1 cellular context compared by ENCODE assay signal in genomic region chr10:75109459-75109778, GRCh38.
TF ChIP-seq lines count a peak whose summit lies in the region.

No MANE protein-coding gene starts in this region.

TF ChIP-seq in HCT116, 20 proteins besides CTCF, POLR2A, EP300 and RAD21 (continued from another document):
- TF ChIP-seq ZBTB33 (IDR thresholded peaks at IDR 0.05; ENCODE audit: extremely low read depth, insufficient replicate concordance, low read length) (no peak), EZH2 (IDR thresholded peaks at IDR 0.05) (no peak), ZNF274 (IDR thresholded peaks at IDR 0.05; ENCODE audit: low read depth, low read length) (no peak), REST (IDR thresholded peaks at IDR 0.05; ENCODE audit: low read depth) (no peak), YY1 (IDR thresholded peaks at IDR 0.05; ENCODE audit: extremely low read depth, insufficient replicate concordance, low read depth, low read length) (no peak), EGR1 (IDR thresholded peaks at IDR 0.05; ENCODE audit: low read depth) (no peak), CEBPB (IDR thresholded peaks at IDR 0.05; ENCODE audit: low read depth) (no peak), TCF7L2 (IDR thresholded peaks at IDR 0.05; ENCODE audit: borderline replicate concordance, extremely low read depth, insufficient read depth, insufficient read length) (no peak)
TF ChIP-seq in HCT116: peak in this region for 0.
